ENCODE assay signal across 8 cellular contexts in genomic region chr22:41544671-41545476, GRCh38. TPM values are rescaled to one million over a fixed set of nuclear protein-coding genes. Genes with fewer than 3 reads are reported as not detected.
DNase-seq lines count a peak whose midpoint lies in the region; ATAC-seq and TF ChIP-seq lines count a peak whose summit lies in the region.

No MANE protein-coding gene starts in this region.

- WGBS in SK-N-SH (ENCODE audit: low lambda C conversion rate) = 46% methylated on average over 16 of the region's 21 CpGs
- 18 to 34% methylated on average over 10 to 13 of the region's 21 CpGs for WGBS in gastroesophageal sphincter (ENCODE audit: low coverage in 1 of 2), 2 donors

- CTCF ChIA-PET in SK-N-SH (lab: Yijun Ruan, JAX) = interaction anchor here (1.4 kb wide), 2 partner anchors 10 to 58 kb away, joined by 3 to 4 read pairs; no protein-coding TSS in a partner anchor

- peak overlapping the region; percentile 33; the same call in 1 of the 2 replicates for H2AFZ ChIP-seq in SK-N-SH (ENCODE audit: low read depth)

- H3K4me3 ChIP-seq in SK-N-SH (ENCODE audit: low read depth in 2 of 2, low read length in 1 of 2) (peak overlapping the region; percentile 29 to 44; a peak in 3 of 4 replicates), SJSA1 (peak overlapping the region; percentile 82), gastroesophageal sphincter (peak overlapping the region in 1 of 2 donors; percentile 92)

- DNase-seq in SK-N-SH = no peak
- no peak for DNase-seq in SJSA1 (ENCODE audit: low read depth in 1 of 2, low spot score in 2 of 2)
- no peak for DNase-seq in activated CD4-positive, CD25-positive, alpha-beta regulatory T cell treated with anti-CD3 and anti-CD28 coated beads, Interleukin-2, amount 50 U/mL, for 72 hours

- no peak for TF ChIP-seq EP300 in SK-N-SH (IDR thresholded peaks at IDR 0.05; ENCODE audit: borderline replicate concordance in 1 of 2, low read depth in 1 of 2, low read length in 1 of 2)
- no peak for TF ChIP-seq EP300 in gastroesophageal sphincter (IDR thresholded peaks at IDR 0.05)

- no peaks in the 10 kb centered on the region for H3K27me3 Mint-ChIP-seq in stimulated activated memory B cell treated with anti-CD40 and anti-IgM and Interleukin-4, amounts not matched to agents 10 μg/mL and 1 μg/mL and 100 μg/mL, for 72 hours

- H3K4me1 ChIP-seq in SK-N-SH (ENCODE audit: control insufficient read depth in 1 of 2, insufficient read depth in 2 of 2, low read depth in 1 of 2, low read length in 1 of 2) = peaks cover 4 to 8% of the 10 kb centered on the region in 2 experiments; a peak in 2 of 4 replicates
- H3K4me1 ChIP-seq in SJSA1 (replicated peaks) = peaks cover 20% of the 10 kb centered on the region
- peaks cover 0 to 51% (median 19%) of the 10 kb centered on the region in 3 donors for H3K4me1 ChIP-seq in gastroesophageal sphincter

- H3K9me3 ChIP-seq in SK-N-SH = no peaks in the 10 kb centered on the region
- H3K9me3 ChIP-seq in SJSA1 (replicated peaks) = no peaks in the 10 kb centered on the region
- H3K9me3 ChIP-seq in gastroesophageal sphincter = no peaks in the 10 kb centered on the region

- H3K4me3 Mint-ChIP-seq in stimulated activated memory B cell treated with anti-CD40 and anti-IgM and Interleukin-4, amounts not matched to agents 10 μg/mL and 1 μg/mL and 100 μg/mL, for 72 hours = peak overlapping the region; percentile 96

- peaks cover 51% of the 10 kb centered on the region for H3K4me1 Mint-ChIP-seq in stimulated activated memory B cell treated with anti-CD40 and anti-IgM and Interleukin-4, amounts not matched to agents 10 μg/mL and 1 μg/mL and 100 μg/mL, for 72 hours

- no peak; the same call in 2 of the 3 replicates for ATAC-seq in SK-N-SH treated with all-trans-retinoic acid at 6 μM for 48 hours
- ATAC-seq in gastroesophageal sphincter = no peak
- ATAC-seq in stimulated activated memory B cell treated with anti-CD40 and anti-IgM and Interleukin-4, amounts not matched to agents 10 μg/mL and 1 μg/mL and 100 μg/mL, for 72 hours = peak; percentile 31
- no peak for ATAC-seq in GM21367 (IDR thresholded peaks at IDR 0.05; ENCODE audit: unreplicated experiment)
- no peak for ATAC-seq in GM19351 (IDR thresholded peaks at IDR 0.05; ENCODE audit: unreplicated experiment)

- TF ChIP-seq RAD21 in SK-N-SH (IDR thresholded peaks at IDR 0.05; ENCODE audit: low read length) = no peak

- H3K9me2 ChIP-seq in SK-N-SH = no peaks in the 10 kb centered on the region

- peaks cover 40% of the 10 kb centered on the region for H3K79me2 ChIP-seq in SK-N-SH (ENCODE audit: insufficient read depth)

- peak overlapping the region; percentile 56; the same call in 1 of the 2 replicates for H3K9ac ChIP-seq in SK-N-SH

- H3K27me3 ChIP-seq in SK-N-SH (ENCODE audit: insufficient read depth) (no peaks in the 10 kb centered on the region), SJSA1 (replicated peaks) (no peaks in the 10 kb centered on the region), gastroesophageal sphincter (no peaks in the 10 kb centered on the region)

- TF ChIP-seq CTCF in SK-N-SH (IDR thresholded peaks at IDR 0.05) (no peak), gastroesophageal sphincter (IDR thresholded peaks at IDR 0.05) (no peak)

- H3K27ac ChIP-seq in SK-N-SH (ENCODE audit: low read depth in 2 of 2, low read length in 1 of 2) = peak overlapping the region; percentile 50 to 66; a peak in 2 of 4 replicates
- no peak overlapping the region for H3K27ac ChIP-seq in SJSA1
- H3K27ac ChIP-seq in gastroesophageal sphincter = peak overlapping the region in 3 of 4 donors; percentile 69 to 97 (median 93)

- peak overlapping the region; percentile 95 for H3K27ac Mint-ChIP-seq in stimulated activated memory B cell treated with anti-CD40 and anti-IgM and Interleukin-4, amounts not matched to agents 10 μg/mL and 1 μg/mL and 100 μg/mL, for 72 hours

- H3K36me3 ChIP-seq in SK-N-SH (replicated peaks in 1 of 2; ENCODE audit: control insufficient read depth in 1 of 2, insufficient read depth in 2 of 2, low read length in 1 of 2) (no peaks in the 10 kb centered on the region), SJSA1 (peaks cover 10% of the 10 kb centered on the region), gastroesophageal sphincter (peaks cover 0 to 12% of the 10 kb centered on the region in 2 donors)

- no peak for TF ChIP-seq POLR2A in gastroesophageal sphincter (IDR thresholded peaks at IDR 0.05)

- POLR2A ChIA-PET in SK-N-SH (lab: Yijun Ruan, JAX) = no interaction called here

- H3F3A ChIP-seq in SK-N-SH (replicated peaks; ENCODE audit: insufficient read depth) = no peaks in the 10 kb centered on the region

- peaks cover 18% of the 10 kb centered on the region; the same call in 1 of the 2 replicates for H4K20me1 ChIP-seq in SK-N-SH (ENCODE audit: insufficient read depth)

- peaks cover 7% of the 10 kb centered on the region for H3K36me3 Mint-ChIP-seq in stimulated activated memory B cell treated with anti-CD40 and anti-IgM and Interleukin-4, amounts not matched to agents 10 μg/mL and 1 μg/mL and 100 μg/mL, for 72 hours

- peak overlapping the region; percentile 65 for H3K4me2 ChIP-seq in SK-N-SH

- no peaks in the 10 kb centered on the region for H3K9me3 Mint-ChIP-seq in stimulated activated memory B cell treated with anti-CD40 and anti-IgM and Interleukin-4, amounts not matched to agents 10 μg/mL and 1 μg/mL and 100 μg/mL, for 72 hours

TF ChIP-seq in SK-N-SH, 30 proteins besides CTCF, POLR2A, EP300 and RAD21 (continues in another document):
- TF ChIP-seq NFIC (IDR thresholded peaks at IDR 0.05; ENCODE audit: borderline replicate concordance) (no peak), POLR2AphosphoS5 (IDR thresholded peaks at IDR 0.05; ENCODE audit: low read depth, low read length) (no peak), RFX5 (IDR thresholded peaks at IDR 0.05; ENCODE audit: low read length) (no peak)

TF ChIP-seq in SK-N-SH treated with all-trans-retinoic acid at 6 μM for 48 hours, 23 proteins besides CTCF, POLR2A, EP300 and RAD21:
- no peak for TF ChIP-seq ZC3H10 (CRISPR knock-in tag; IDR thresholded peaks at IDR 0.05)
- TF ChIP-seq, protein P1, sequence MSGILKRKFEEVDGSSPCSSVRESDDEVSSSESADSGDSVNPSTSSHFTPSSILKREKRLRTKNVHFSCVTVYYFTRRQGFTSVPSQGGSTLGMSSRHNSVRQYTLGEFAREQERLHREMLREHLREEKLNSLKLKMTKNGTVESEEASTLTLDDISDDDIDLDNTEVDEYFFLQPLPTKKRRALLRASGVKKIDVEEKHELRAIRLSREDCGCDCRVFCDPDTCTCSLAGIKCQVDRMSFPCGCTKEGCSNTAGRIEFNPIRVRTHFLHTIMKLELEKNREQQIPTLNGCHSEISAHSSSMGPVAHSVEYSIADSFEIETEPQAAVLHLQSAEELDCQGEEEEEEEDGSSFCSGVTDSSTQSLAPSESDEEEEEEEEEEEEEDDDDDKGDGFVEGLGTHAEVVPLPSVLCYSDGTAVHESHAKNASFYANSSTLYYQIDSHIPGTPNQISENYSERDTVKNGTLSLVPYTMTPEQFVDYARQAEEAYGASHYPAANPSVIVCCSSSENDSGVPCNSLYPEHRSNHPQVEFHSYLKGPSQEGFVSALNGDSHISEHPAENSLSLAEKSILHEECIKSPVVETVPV (CRISPR knock-in tag; IDR thresholded peaks at IDR 0.05) = no peak
- TF ChIP-seq ISL1 (CRISPR knock-in tag; IDR thresholded peaks at IDR 0.05) = no peak
- no peak for TF ChIP-seq ZFP3 (CRISPR knock-in tag; IDR thresholded peaks at IDR 0.05)
- TF ChIP-seq ARNTL (CRISPR knock-in tag; IDR thresholded peaks at IDR 0.05; ENCODE audit: borderline replicate concordance, low read depth) = no peak
- no peak for TF ChIP-seq ESRRG (CRISPR knock-in tag; IDR thresholded peaks at IDR 0.05)
- TF ChIP-seq, protein P2, sequence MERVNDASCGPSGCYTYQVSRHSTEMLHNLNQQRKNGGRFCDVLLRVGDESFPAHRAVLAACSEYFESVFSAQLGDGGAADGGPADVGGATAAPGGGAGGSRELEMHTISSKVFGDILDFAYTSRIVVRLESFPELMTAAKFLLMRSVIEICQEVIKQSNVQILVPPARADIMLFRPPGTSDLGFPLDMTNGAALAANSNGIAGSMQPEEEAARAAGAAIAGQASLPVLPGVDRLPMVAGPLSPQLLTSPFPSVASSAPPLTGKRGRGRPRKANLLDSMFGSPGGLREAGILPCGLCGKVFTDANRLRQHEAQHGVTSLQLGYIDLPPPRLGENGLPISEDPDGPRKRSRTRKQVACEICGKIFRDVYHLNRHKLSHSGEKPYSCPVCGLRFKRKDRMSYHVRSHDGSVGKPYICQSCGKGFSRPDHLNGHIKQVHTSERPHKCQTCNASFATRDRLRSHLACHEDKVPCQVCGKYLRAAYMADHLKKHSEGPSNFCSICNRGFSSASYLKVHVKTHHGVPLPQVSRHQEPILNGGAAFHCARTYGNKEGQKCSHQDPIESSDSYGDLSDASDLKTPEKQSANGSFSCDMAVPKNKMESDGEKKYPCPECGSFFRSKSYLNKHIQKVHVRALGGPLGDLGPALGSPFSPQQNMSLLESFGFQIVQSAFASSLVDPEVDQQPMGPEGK (CRISPR knock-in tag; IDR thresholded peaks at IDR 0.05; ENCODE audit: borderline replicate concordance) = no peak
- TF ChIP-seq ZNF565 (CRISPR knock-in tag; conservative IDR thresholded peaks at IDR 0.05; ENCODE audit: low read depth) = no peak

RNA-seq across cellular contexts. Expression of gene POLR3H, which starts 0.6 kb away (rescaled TPM):
- 22.9 and 25.8 TPM in 2 replicates for polyA plus RNA-seq in SK-N-SH (2012; rRNA removed)
- 17.1 and 22.6 TPM in 2 replicates for polyA plus RNA-seq in SK-N-SH (2012; cell fraction: cytosol; rRNA removed)
- 16.8 and 21.7 TPM in 2 replicates for polyA plus RNA-seq in SK-N-SH (2012; cell fraction: nucleus; rRNA removed)
- 14.8 and 16.6 TPM in 2 replicates for total RNA-seq in SJSA1 (2014; rRNA removed; shearing (Covaris generic))
- total RNA-seq in gastroesophageal sphincter = 10 to 100 TPM; 17.7 to 27.0 (median 23.4) TPM

RNA-seq across cellular contexts. Expression of gene CSDC2, which starts 15.9 kb away (rescaled TPM):
- 5.5 and 5.7 TPM in 2 replicates for polyA plus RNA-seq in SK-N-SH (2012; rRNA removed)
- polyA plus RNA-seq in SK-N-SH (2012; cell fraction: cytosol; rRNA removed) = 2.0 and 3.4 TPM in 2 replicates
- polyA plus RNA-seq in SK-N-SH (2012; cell fraction: nucleus; rRNA removed) = 11.8 and 13.9 TPM in 2 replicates
- total RNA-seq in SJSA1 (2014; rRNA removed; shearing (Covaris generic)) = not detected in 2 replicates
- total RNA-seq in gastroesophageal sphincter = 10 to 100 TPM in 1 of 4 donors, 1 to 10 TPM in 3; 3.0 to 22.2 (median 5.8) TPM

RNA-seq across cellular contexts. Expression of gene PMM1, which starts 44.8 kb away (rescaled TPM):
- polyA plus RNA-seq in SK-N-SH (2012; rRNA removed) = 44.3 and 46.4 TPM in 2 replicates
- polyA plus RNA-seq in SK-N-SH (2012; cell fraction: cytosol; rRNA removed) = 29.1 and 34.9 TPM in 2 replicates
- polyA plus RNA-seq in SK-N-SH (2012; cell fraction: nucleus; rRNA removed) = 79.8 and 109 TPM in 2 replicates
- total RNA-seq in SJSA1 (2014; rRNA removed; shearing (Covaris generic)) = 23.3 and 27.0 TPM in 2 replicates
- total RNA-seq in gastroesophageal sphincter = 10 to 100 TPM; 32.7 to 42.5 (median 37.1) TPM
